In the genomic region with DNA sequence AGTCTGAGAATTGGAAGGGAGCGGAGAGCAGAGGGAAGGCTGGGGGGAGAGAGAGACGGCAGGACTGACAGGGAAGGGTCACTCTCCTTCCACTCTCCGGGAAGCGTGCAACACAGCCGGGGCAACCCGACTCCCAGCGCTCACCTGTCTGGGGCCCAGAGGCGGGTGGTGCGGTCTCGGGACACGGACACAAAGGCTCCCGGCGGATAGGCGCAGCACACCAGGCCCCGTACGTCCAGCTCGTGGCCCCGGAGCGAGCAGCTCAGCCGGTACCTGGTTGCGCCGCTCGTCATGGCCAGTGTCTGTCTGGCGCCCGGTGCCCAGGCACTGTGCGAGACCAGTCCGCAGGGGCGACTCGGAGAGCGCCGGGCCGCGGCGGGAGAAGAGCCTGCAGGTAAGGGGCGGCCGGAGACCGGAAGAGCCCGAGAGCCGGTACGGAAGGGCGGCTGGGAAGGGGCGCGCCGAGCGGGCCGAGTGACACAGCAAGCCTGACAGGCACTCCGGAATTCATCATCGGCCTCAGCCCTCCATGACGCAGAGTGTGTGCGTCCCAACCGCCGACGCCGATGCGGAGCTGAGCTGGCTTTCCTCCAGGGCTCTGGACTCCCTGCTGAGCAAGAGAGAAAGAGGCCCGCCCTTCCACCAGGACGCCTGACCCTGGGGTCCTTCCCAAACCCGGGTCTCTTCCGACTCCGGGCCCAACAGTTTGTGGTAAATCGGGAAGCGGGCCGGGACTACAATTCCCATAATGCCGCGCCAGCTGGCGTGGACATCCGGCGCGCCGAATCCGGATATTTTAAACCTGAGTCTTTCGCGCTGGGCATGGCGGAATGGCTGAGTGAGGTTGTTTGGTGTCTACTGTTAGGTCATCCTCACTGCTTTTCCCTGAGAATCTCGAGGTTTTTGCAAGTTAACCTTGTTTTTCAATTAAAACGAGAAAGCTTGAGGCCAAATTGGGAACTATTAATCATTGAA, we compare ENCODE assay signal across 8 cellular contexts. TPM values are rescaled to one million over a fixed set of nuclear protein-coding genes. Genes with fewer than 3 reads are reported as not detected.
DNase-seq lines count a peak whose midpoint lies in the region; TF ChIP-seq lines count a peak whose summit lies in the region.

Gene PLAA (minus strand): TSS at position 490 of the 975 bp plus-strand sequence. CDS start 197 bp downstream, at position 293.

- H3K27ac ChIP-seq in neuronal stem cell (replicated peaks; ENCODE audit: low read length), result peak within 1 kb of the TSS; percentile 99

- peak within 1 kb of the TSS; percentile 91 for H3K14ac ChIP-seq in neuronal stem cell (ENCODE audit: low read length)

- TF ChIP-seq CTCF in subcutaneous adipose tissue (IDR thresholded peaks at IDR 0.05; ENCODE audit: low read depth), result no peak

- no peaks in the 10 kb centered on the region for H3K9me3 ChIP-seq in neuronal stem cell (replicated peaks in 1 of 2; ENCODE audit: control insufficient read depth in 2 of 2, insufficient read depth in 1 of 2, low read depth in 1 of 2, low read length in 2 of 2)

- peak within 1 kb of the TSS; percentile 59 to 94 for H3K4me3 ChIP-seq in neuronal stem cell (ENCODE audit: low read length in 2 of 2)

- peaks cover 0 to 20% of the 10 kb centered on the region in 2 donors for H3K36me3 ChIP-seq in neuronal stem cell (replicated peaks in 1 of 2; ENCODE audit: control insufficient read depth in 2 of 2, insufficient read depth in 2 of 2, low read length in 2 of 2)

- H4K91ac ChIP-seq in neuronal stem cell (ENCODE audit: low read depth, low read length, poor library complexity), result no peak within 1 kb of the TSS

- H3K9ac ChIP-seq in neuronal stem cell (ENCODE audit: low read depth, low read length, poor library complexity), result peak within 1 kb of the TSS; percentile 99

- WGBS in neuronal stem cell (ENCODE audit: extremely low coverage in 2 of 2, insufficient read length in 2 of 2, insufficient replicate concordance in 1 of 2), 2 donors, result no CpG with 5 or more reads among the region's 76 CpGs

- H3K23ac ChIP-seq in neuronal stem cell (ENCODE audit: low read depth, low read length, poor library complexity), result peak within 1 kb of the TSS; percentile 89

- peak within 1 kb of the TSS; percentile 94 for H2BK5ac ChIP-seq in neuronal stem cell (ENCODE audit: low read length)

- no peaks in the 10 kb centered on the region for H3K27me3 ChIP-seq in neuronal stem cell (ENCODE audit: control insufficient read depth in 3 of 3, insufficient read depth in 3 of 3, low read depth in 1 of 3, low read length in 3 of 3)

- H3K4ac ChIP-seq in neuronal stem cell (ENCODE audit: low read length), result no peak within 1 kb of the TSS

- DNase-seq in ELF-1 (ENCODE audit: low read depth, low spot score) (peak; percentile 96), H4 (ENCODE audit: low spot score) (peak; percentile 86), LoVo (ENCODE audit: low spot score) (peak; percentile 91), SIG-M5 treated with dmso at 0.1 percent for 504 hours (lab: John Stamatoyannopoulos, UW; ENCODE audit: unreplicated experiment) (peak; percentile 87), foreskin melanocyte (peak; percentile 86), neuronal stem cell (ENCODE audit: low spot score) (peak; percentile 85)
- DNase-seq in activated naive CD4-positive, alpha-beta T cell (lab: John Stamatoyannopoulos, UW), result peak; percentile 75 to 82 (median 78)

- H3K4me1 ChIP-seq in neuronal stem cell (ENCODE audit: control insufficient read depth in 2 of 2, insufficient read depth in 1 of 2, low read depth in 1 of 2, low read length in 2 of 2), result peaks cover 2 to 3% of the 10 kb centered on the region in 2 donors

- H2AFZ ChIP-seq in neuronal stem cell (ENCODE audit: low read length), result peak within 1 kb of the TSS; percentile 99

- peak within 1 kb of the TSS; percentile 77 for H2BK120ac ChIP-seq in neuronal stem cell (ENCODE audit: low read depth, low read length)

- H2BK15ac ChIP-seq in neuronal stem cell (ENCODE audit: low read length), result peak within 1 kb of the TSS; percentile 87

- peak within 1 kb of the TSS; percentile 60 for H2AK5ac ChIP-seq in neuronal stem cell (ENCODE audit: low read depth, low read length)

- H2BK12ac ChIP-seq in neuronal stem cell (ENCODE audit: low read length), result no peak within 1 kb of the TSS

- H4K8ac ChIP-seq in neuronal stem cell (ENCODE audit: low read depth, low read length), result no peak within 1 kb of the TSS

- peak within 1 kb of the TSS; percentile 62 for H3K4me2 ChIP-seq in neuronal stem cell (ENCODE audit: insufficient read depth, low read length, poor library complexity, severe bottlenecking)

- peaks cover 3% of the 10 kb centered on the region for H3K79me1 ChIP-seq in neuronal stem cell (ENCODE audit: low read depth, low read length)

- peak within 1 kb of the TSS; percentile 99 for H3K18ac ChIP-seq in neuronal stem cell (ENCODE audit: low read length)

RNA-seq across cellular contexts. Expression of gene PLAA, which starts in this region (rescaled TPM):
- 21.3 and 22.7 TPM in 2 replicates for total RNA-seq in H4 (2014; rRNA removed; shearing (Covaris generic))
- polyA plus RNA-seq in neuronal stem cell (2013, experiment 1 of 2), result 28.3 TPM
- 28.1 TPM for polyA plus RNA-seq in neuronal stem cell (2013, experiment 2 of 2)
- total RNA-seq in subcutaneous adipose tissue, result 10 to 100 TPM; 24.3 to 31.1 (median 27.2) TPM

Comparison
In these comparisons a context has a peak if more than half of its experiments do, and no peak if none do; other contexts are left out.
1. Peak in every context shown above with its lines: DNase-seq, H3K4me3 ChIP-seq and H3K27ac ChIP-seq.